Comparison of ENCODE assay signal across 14 cellular contexts in the genomic region with DNA sequence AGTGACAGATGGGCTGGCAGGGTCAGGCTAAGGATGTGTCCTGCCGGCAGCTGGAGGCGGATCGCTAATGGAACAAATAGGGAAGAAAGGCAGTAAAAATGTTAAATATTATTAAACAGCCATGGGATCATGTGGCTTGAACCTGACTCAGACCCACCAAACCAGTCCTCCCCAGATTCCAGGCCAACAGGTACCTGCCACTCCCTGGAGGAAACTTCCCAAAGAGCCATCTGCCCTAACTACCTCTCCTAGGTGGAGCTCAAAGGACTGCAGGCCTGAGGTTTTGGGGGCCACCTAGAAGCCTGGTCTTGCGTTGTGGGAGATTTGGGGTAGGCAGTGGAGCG. TPM values are rescaled to one million over a fixed set of nuclear protein-coding genes. Genes with fewer than 3 reads are reported as not detected.
DNase-seq lines count a peak whose midpoint lies in the region; ATAC-seq and TF ChIP-seq lines count a peak whose summit lies in the region.
"Had no signal": no experiment of that assay in that cellular context is flagged by ENCODE, and none has a peak within 500 bp of the region (broad histone marks: within the 10 kb centered on the region; RNA-seq: fewer than 3 reads in every experiment).

No MANE protein-coding gene starts in this region.

- no peak overlapping the region for H3K4me3 ChIP-seq in Caco-2 (ENCODE audit: low read depth, low read length)
- no peak overlapping the region for H3K4me3 ChIP-seq in epithelial cell of esophagus (ENCODE audit: low read length)
- H3K4me3 ChIP-seq: thyroid gland had no signal

- no TSS peak for BruUV-seq in Caco-2 (replicated peaks; lab: Mats Ljungman, UMichigan)

- H3K4me1 ChIP-seq in Caco-2: peaks cover 22% of the 10 kb centered on the region

- no peaks in the 10 kb centered on the region for H3K27me3 ChIP-seq in Caco-2 (replicated peaks; ENCODE audit: control insufficient read depth, insufficient read depth, low read length)
- H3K27me3 ChIP-seq: thyroid gland had no signal

- intact Hi-C loops in Caco-2 (cut with micrococcal nuclease; ENCODE audit: unreplicated experiment): loop anchor here (2.0 to 5.0 kb wide), 3 partner anchors 24 to 80 kb away; a partner anchor contains a TSS

- CTCF ChIA-PET in Caco-2 (lab: Charles Lee): interaction anchor here (0.9 to 3.4 kb wide), 5 partner anchors 10 to 145 kb away, joined by 3 to 35 read pairs (median 3); no protein-coding TSS in a partner anchor
- CTCF ChIA-PET in activated naive CD4-positive, alpha-beta T cell treated with anti-CD3 and anti-CD28 coated beads, Interleukin-2, amount 10 ng/mL, durations not matched to agents 7 days and 5 days (lab: Charles Lee): interaction anchor here (0.9 to 8.9 kb wide), 6 partner anchors 10 to 334 kb away, joined by 3 to 160 read pairs (median 3); no protein-coding TSS in a partner anchor

- no peaks in the 10 kb centered on the region for H3K36me3 Mint-ChIP-seq in Caco-2 (ENCODE audit: insufficient read depth, unreplicated experiment)
- H3K36me3 Mint-ChIP-seq in nephron (ENCODE audit: low read depth): no peaks in the 10 kb centered on the region
- no peaks in the 10 kb centered on the region for H3K36me3 Mint-ChIP-seq in activated naive CD4-positive, alpha-beta T cell treated with anti-CD3 and anti-CD28 coated beads, Interleukin-2, amount 10 ng/mL, durations not matched to agents 7 days and 5 days
- H3K36me3 Mint-ChIP-seq: WTC11 had no signal

- peaks cover 2% of the 10 kb centered on the region for H3K27me3 Mint-ChIP-seq in Caco-2 (ENCODE audit: insufficient read depth, unreplicated experiment)
- peaks cover 17% of the 10 kb centered on the region for H3K27me3 Mint-ChIP-seq in nephron (ENCODE audit: low read depth)
- H3K27me3 Mint-ChIP-seq in activated naive CD4-positive, alpha-beta T cell treated with anti-CD3 and anti-CD28 coated beads, Interleukin-2, amount 10 ng/mL, durations not matched to agents 7 days and 5 days: peaks cover 26% of the 10 kb centered on the region

- H3K27ac Mint-ChIP-seq in Caco-2 (ENCODE audit: unreplicated experiment) (peak overlapping the region; percentile 76), nephron (peak overlapping the region; percentile 56 to 75 (median 72))
- H3K27ac Mint-ChIP-seq in activated naive CD4-positive, alpha-beta T cell treated with anti-CD3 and anti-CD28 coated beads, Interleukin-2, amount 10 ng/mL, durations not matched to agents 7 days and 5 days: no peak overlapping the region
- H3K27ac Mint-ChIP-seq: WTC11 had no signal

- H3K9me3 Mint-ChIP-seq in Caco-2 (ENCODE audit: unreplicated experiment): no peaks in the 10 kb centered on the region
- no peaks in the 10 kb centered on the region for H3K9me3 Mint-ChIP-seq in nephron
- H3K9me3 Mint-ChIP-seq in activated naive CD4-positive, alpha-beta T cell treated with anti-CD3 and anti-CD28 coated beads, Interleukin-2, amount 10 ng/mL, durations not matched to agents 7 days and 5 days: no peaks in the 10 kb centered on the region
- H3K9me3 Mint-ChIP-seq: WTC11 had no signal

- H3K4me1 Mint-ChIP-seq in Caco-2 (ENCODE audit: low read depth, unreplicated experiment) (peaks cover 35% of the 10 kb centered on the region), nephron (peaks cover 48% of the 10 kb centered on the region)
- H3K4me1 Mint-ChIP-seq in activated naive CD4-positive, alpha-beta T cell treated with anti-CD3 and anti-CD28 coated beads, Interleukin-2, amount 10 ng/mL, durations not matched to agents 7 days and 5 days: peaks cover 12% of the 10 kb centered on the region

- TF ChIP-seq CTCF in Caco-2 (IDR thresholded peaks at IDR 0.05; ENCODE audit: insufficient read depth in 1 of 2, low read depth in 1 of 2, low read length in 1 of 2, severe bottlenecking in 1 of 2, unreplicated experiment in 1 of 2) (no peak), epithelial cell of esophagus (IDR thresholded peaks at IDR 0.05; ENCODE audit: insufficient read depth, low read depth, low read length, missing control alignments) (no peak), nephron (IDR thresholded peaks at IDR 0.05; ENCODE audit: unreplicated experiment in 3 of 3) (no peak)

- no peak for ATAC-seq in HG03039 (IDR thresholded peaks at IDR 0.05; ENCODE audit: unreplicated experiment)

- H3K4me3 Mint-ChIP-seq in Caco-2 (ENCODE audit: unreplicated experiment): peak overlapping the region; percentile 3
- H3K4me3 Mint-ChIP-seq in nephron: no peak overlapping the region
- no peak overlapping the region for H3K4me3 Mint-ChIP-seq in activated naive CD4-positive, alpha-beta T cell treated with anti-CD3 and anti-CD28 coated beads, Interleukin-2, amount 10 ng/mL, durations not matched to agents 7 days and 5 days
- H3K4me3 Mint-ChIP-seq: WTC11 had no signal

- POLR2A ChIA-PET in Caco-2 (lab: Charles Lee): no interaction called here

- no peaks in the 10 kb centered on the region for H3K36me3 ChIP-seq in Caco-2 (ENCODE audit: control insufficient read depth, insufficient read depth, low read length)
- H3K36me3 ChIP-seq: thyroid gland had no signal

- H3K9me3 ChIP-seq in Caco-2: no peaks in the 10 kb centered on the region
- H3K9me3 ChIP-seq: thyroid gland had no signal

- DNase-seq in Caco-2: peak; percentile 86 to 89
- peak; percentile 68 for DNase-seq in HT-29 (ENCODE audit: low spot score)
- DNase-seq in epithelial cell of esophagus (ENCODE audit: low read depth): peak; percentile 90
- DNase-seq in effector CD8-positive, alpha-beta T cell (lab: John Stamatoyannopoulos, UW): no peak
- DNase-seq in activated naive CD4-positive, alpha-beta T cell treated with anti-CD3 and anti-CD28 coated beads, Interleukin-2, amount 10 ng/mL, durations not matched to agents 7 days and 5 days: no peak
- no peak for DNase-seq in DMS79 (lab: John Stamatoyannopoulos, UW)
- DNase-seq: hippocampal formation, MM.1S had no signal

RNA-seq across cellular contexts. Expression of a gene that starts 34.3 kb away (rescaled TPM):
- not detected in 2 replicates for total RNA-seq in Caco-2 (2022)
- total RNA-seq in HT-29 (2014; rRNA removed; shearing (Covaris generic)): not detected in 2 replicates
- total RNA-seq: Daoy, lung microvascular endothelial cell, WTC11 had no signal

Comparison
In these comparisons a context has a peak if more than half of its experiments do, and no peak if none do; other contexts are left out.
1. DNase-seq: peak in Caco-2 (2 of 2), HT-29 (single experiment) and epithelial cell of esophagus (single experiment); none in effector CD8-positive, alpha-beta T cell (single experiment), activated naive CD4-positive, alpha-beta T cell treated with anti-CD3 and anti-CD28 coated beads, Interleukin-2, amount 10 ng/mL, durations not matched to agents 7 days and 5 days (single experiment) and DMS79 (single experiment).